13 cellular contexts compared by ENCODE assay signal in genomic region chr10:63711361-63711760, GRCh38.
DNase-seq lines count a peak whose midpoint lies in the region; ATAC-seq and TF ChIP-seq lines count a peak whose summit lies in the region.
"Had no signal": no experiment of that assay in that cellular context is flagged by ENCODE, and none has a peak within 500 bp of the region (broad histone marks: within the 10 kb centered on the region; RNA-seq: fewer than 3 reads in every experiment).

No MANE protein-coding gene starts in this region.

- H3K9me3 Mint-ChIP-seq in endodermal cell: no peaks in the 10 kb centered on the region
- H3K9me3 Mint-ChIP-seq: activated CD8-positive, alpha-beta T cell treated with anti-CD3 and anti-CD28 coated beads for 36 hours had no signal

- peaks cover 47% of the 10 kb centered on the region for H3K4me1 Mint-ChIP-seq in endodermal cell

- H3K9me3 ChIP-seq in endodermal cell (ENCODE audit: control insufficient read depth, low read length): no peaks in the 10 kb centered on the region
- no peaks in the 10 kb centered on the region for H3K9me3 ChIP-seq in mesodermal cell (ENCODE audit: control insufficient read depth, low read length)
- no peaks in the 10 kb centered on the region for H3K9me3 ChIP-seq in vagina

- H3K36me3 ChIP-seq in endodermal cell (ENCODE audit: control insufficient read depth, insufficient read depth, low read length) (no peaks in the 10 kb centered on the region), mesodermal cell (ENCODE audit: control insufficient read depth, insufficient read depth, low read length) (no peaks in the 10 kb centered on the region), vagina (no peaks in the 10 kb centered on the region)

- H3K4me3 Mint-ChIP-seq in endodermal cell: no peak overlapping the region
- H3K4me3 Mint-ChIP-seq: activated CD8-positive, alpha-beta T cell treated with anti-CD3 and anti-CD28 coated beads for 36 hours had no signal

- TF ChIP-seq CTCF in endodermal cell (conservative IDR thresholded peaks at IDR 0.05) (no peak), vagina (IDR thresholded peaks at IDR 0.05) (no peak)

- no peak for TF ChIP-seq POLR2A in vagina (IDR thresholded peaks at IDR 0.05)

- H3K9ac ChIP-seq in endodermal cell (ENCODE audit: extremely low read depth, low read length, poor library complexity, severe bottlenecking): no peak overlapping the region

- ATAC-seq in GM21526 (IDR thresholded peaks at IDR 0.05; ENCODE audit: low FRiP score, unreplicated experiment) (no peak), HG02623 (IDR thresholded peaks at IDR 0.05; ENCODE audit: unreplicated experiment) (no peak)
- ATAC-seq: activated CD8-positive, alpha-beta T cell treated with anti-CD3 and anti-CD28 coated beads for 36 hours had no signal

- intact Hi-C loops in vagina (cut with DNase I): loop anchor here (5.0 to 10.0 kb wide), 2 partner anchors 189 to 507 kb away; partner anchors contain the start of gene REEP3

- H3K27ac Mint-ChIP-seq in endodermal cell: peak overlapping the region; percentile 1
- H3K27ac Mint-ChIP-seq: activated CD8-positive, alpha-beta T cell treated with anti-CD3 and anti-CD28 coated beads for 36 hours had no signal

- H3K27me3 ChIP-seq in endodermal cell (ENCODE audit: control insufficient read depth, insufficient read depth, low read length, poor library complexity, severe bottlenecking) (no peaks in the 10 kb centered on the region), vagina (no peaks in the 10 kb centered on the region)

- WGBS in endodermal cell (ENCODE audit: insufficient coverage in 1 of 2, insufficient read length in 1 of 2), 2 experiments: 61 to 63% methylated on average over 4 of the region's 4 CpGs
- WGBS in mesodermal cell (ENCODE audit: insufficient coverage in 2 of 2), 2 experiments: 55 to 65% methylated on average over 4 of the region's 4 CpGs

- DNase-seq in NCI-H82 (lab: John Stamatoyannopoulos, UW) (peak; percentile 2), NCI-H82 treated with DMSO at 0.1 percent for 48 hours (lab: John Stamatoyannopoulos, UW; ENCODE audit: unreplicated experiment) (no peak), endodermal cell (peak; percentile 88), vagina (ENCODE audit: extremely low spot score in 2 of 2) (no peak), NCI-H2227 treated with DMSO at 0.1 percent for 48 hours (lab: John Stamatoyannopoulos, UW) (no peak)
- DNase-seq: ACHN; activated CD8-positive, alpha-beta T cell treated with anti-CD3 and anti-CD28 coated beads for 36 hours; cerebellar nuclear complex; islet precursor cell; NCI-H1048 had no signal

- H3K4me1 ChIP-seq in endodermal cell (ENCODE audit: control insufficient read depth, insufficient read depth, low read length) (peaks cover 15% of the 10 kb centered on the region), mesodermal cell (ENCODE audit: control insufficient read depth, insufficient read depth, low read length, poor library complexity, severe bottlenecking) (peaks cover 38% of the 10 kb centered on the region), vagina (peaks cover 64% of the 10 kb centered on the region)

- H3K36me3 Mint-ChIP-seq in endodermal cell (ENCODE audit: low read depth): no peaks in the 10 kb centered on the region

- no peaks in the 10 kb centered on the region for H3K27me3 Mint-ChIP-seq in endodermal cell (ENCODE audit: insufficient read depth)
- H3K27me3 Mint-ChIP-seq: activated CD8-positive, alpha-beta T cell treated with anti-CD3 and anti-CD28 coated beads for 36 hours had no signal

- H3K27ac ChIP-seq in endodermal cell (ENCODE audit: low read depth, low read length) (no peak overlapping the region), mesodermal cell (ENCODE audit: low read depth, low read length, severe bottlenecking) (peak overlapping the region; percentile 13), vagina (peak overlapping the region; percentile 73)

- H3K4me3 ChIP-seq in endodermal cell (ENCODE audit: low read length) (no peak overlapping the region), mesodermal cell (ENCODE audit: extremely low read depth, insufficient read depth, low read length, poor library complexity, severe bottlenecking) (no peak overlapping the region), vagina (no peak overlapping the region)

Comparison
In these comparisons a context has a peak if more than half of its experiments do, and no peak if none do; other contexts are left out.
1. DNase-seq: peak in NCI-H82 (single experiment) and endodermal cell (single experiment); none in NCI-H82 treated with DMSO at 0.1 percent for 48 hours (single experiment), vagina (0 of 2) and NCI-H2227 treated with DMSO at 0.1 percent for 48 hours (single experiment).